29 cellular contexts compared by ENCODE assay signal in genomic region chr6:135428078-135428477, GRCh38.
"Had no signal": no experiment of that assay in that cellular context is flagged by ENCODE, and none has a peak within 500 bp of the region (broad histone marks: within the 10 kb centered on the region; RNA-seq: fewer than 3 reads in every experiment).

No MANE protein-coding gene starts in this region.

- H3K4me1 ChIP-seq: ascending aorta had no signal

- H3K4me3 ChIP-seq: ascending aorta, cardiac muscle cell had no signal

- DNase-seq: activated B cell treated with CpG ODN at 0.5 μM for 24 hours; activated CD4-positive, alpha-beta memory T cell treated with anti-CD3 and anti-CD28 coated beads, Interleukin-2, amount 10 ng/mL, durations not matched to agents 7 days and 5 days; activated CD4-positive, alpha-beta T cell treated with anti-CD3 and anti-CD28 coated beads for 4 hours; activated CD4-positive, alpha-beta T cell treated with anti-CD3 and anti-CD28 coated beads, Interleukin-2, amount 10 ng/mL, durations not matched to agents 24 days and 14 days; activated CD4-positive, alpha-beta T cell treated with anti-CD3 and anti-CD28 coated beads, Interleukin-2, amount 50 U/mL, for 48 hours; activated CD4-positive, CD25-positive, alpha-beta regulatory T cell treated with anti-CD3 and anti-CD28 coated beads, Interleukin-2, amount 50 U/mL, for 72 hours; activated CD8-positive, alpha-beta memory T cell treated with anti-CD3 and anti-CD28 coated beads for 24 hours; activated CD8-positive, alpha-beta memory T cell treated with anti-CD3 and anti-CD28 coated beads, Interleukin-2, amount 10 ng/mL, durations not matched to agents 7 days and 5 days; activated CD8-positive, alpha-beta memory T cell treated with anti-CD3 and anti-CD28 coated beads, Interleukin-2, amount 50 U/mL, for 48 hours; activated CD8-positive, alpha-beta T cell treated with anti-CD3 and anti-CD28 coated beads, Interleukin-2, amount 10 ng/mL, durations not matched to agents 7 days and 5 days; activated effector memory CD4-positive, alpha-beta T cell treated with Interleukin-2 at 50 U/mL for 16 hours; activated gamma-delta T cell; activated naive CD4-positive, alpha-beta T cell treated with anti-CD3 and anti-CD28 coated beads, Interleukin-2, amount 10 ng/mL, durations not matched to agents 7 days and 5 days; activated naive CD4-positive, alpha-beta T cell treated with Interleukin-2 at 50 U/mL for 16 hours; activated naive CD8-positive, alpha-beta T cell treated with anti-CD3 and anti-CD28 coated beads, Interleukin-2, amount 10 ng/mL, durations not matched to agents 7 days and 5 days; activated naive CD8-positive, alpha-beta T cell treated with anti-CD3 and anti-CD28 coated beads, Interleukin-2, amount 50 U/mL, for 24 hours; activated T-cell treated with anti-CD3 and anti-CD28 coated beads, Interleukin-2, amount 50 U/mL, for 24 hours; activated T-cell treated with anti-CD3 and anti-CD28 coated beads, Interleukin-2, amount 50 U/mL, for 48 hours; amygdala; anterior cingulate cortex; caudate nucleus; cerebellar nuclear complex; T-helper 2 cell; T-helper 9 cell had no signal

- H3K27ac ChIP-seq: ascending aorta, cardiac muscle cell, VCaP had no signal

- ATAC-seq: activated CD8-positive, alpha-beta memory T cell treated with anti-CD3 and anti-CD28 coated beads, Interleukin-2, amount 10 ng/mL, durations not matched to agents 7 days and 5 days; activated CD8-positive, alpha-beta T cell treated with anti-CD3 and anti-CD28 coated beads, Interleukin-2, amount 10 ng/mL, durations not matched to agents 7 days and 5 days; activated naive CD8-positive, alpha-beta T cell treated with anti-CD3 and anti-CD28 coated beads, Interleukin-2, amount 50 U/mL, for 24 hours had no signal

- FAIRE-seq: bronchial epithelial cell, TTC549 had no signal

- H3K9me3 ChIP-seq: ascending aorta had no signal

- H3K27me3 ChIP-seq: ascending aorta, cardiac muscle cell had no signal
